In genomic region chr6:106360989-106361430, GRCh38 we compare ENCODE assay signal across 8 cellular contexts.
DNase-seq lines count a peak whose midpoint lies in the region; TF ChIP-seq lines count a peak whose summit lies in the region.

No MANE protein-coding gene starts in this region.

- no peak for TF ChIP-seq CTCF in fibroblast of pulmonary artery (IDR thresholded peaks at IDR 0.05; ENCODE audit: low read length, missing control alignments)

- DNase-seq in NCI-H2171 (lab: John Stamatoyannopoulos, UW) (peak; percentile 7), NCI-H2171 treated with DMSO at 0.1 percent for 48 hours (lab: John Stamatoyannopoulos, UW) (no peak), fibroblast of pulmonary artery (ENCODE audit: low read depth) (no peak), posterior cingulate gyrus (peak in 6 of 10 donors; percentile 3 to 82 (median 8)), NCI-H187 (lab: John Stamatoyannopoulos, UW) (no peak), NCI-H1048 (lab: John Stamatoyannopoulos, UW) (no peak)
- DNase-seq in activated CD8-positive, alpha-beta memory T cell treated with anti-CD3 and anti-CD28 coated beads for 24 hours: peak; percentile 75

- intact Hi-C loops in posterior cingulate gyrus (cut with DNase I): no loop called here

- H3K4me3 ChIP-seq in HUES48 (ENCODE audit: low read depth, low read length): peak overlapping the region; percentile 78
- peak overlapping the region; percentile 39 for H3K4me3 ChIP-seq in fibroblast of pulmonary artery (replicated peaks; ENCODE audit: low read depth, low read length)

- H3K9me3 ChIP-seq in HUES48 (ENCODE audit: control insufficient read depth, insufficient read depth, low read length): no peaks in the 10 kb centered on the region

- H3K9ac ChIP-seq in HUES48 (ENCODE audit: low read depth, low read length): 0 out of 2 replicates have a peak overlapping the region, but pooled peaks have one; percentile 51

- no peak overlapping the region for H3K27ac ChIP-seq in HUES48 (ENCODE audit: low read depth, low read length)

- H3K36me3 ChIP-seq in HUES48 (ENCODE audit: control insufficient read depth, insufficient read depth, low read length): no peaks in the 10 kb centered on the region

- H3K4me1 ChIP-seq in HUES48 (ENCODE audit: control insufficient read depth, insufficient read depth, low read length): peaks cover 12% of the 10 kb centered on the region

- H3K27me3 ChIP-seq in HUES48 (ENCODE audit: control insufficient read depth, insufficient read depth, low read length): peaks cover 16% of the 10 kb centered on the region

Comparison
In these comparisons a context has a peak if more than half of its experiments do, and no peak if none do; other contexts are left out.
1. DNase-seq: peak in NCI-H2171 (single experiment), activated CD8-positive, alpha-beta memory T cell treated with anti-CD3 and anti-CD28 coated beads for 24 hours (single experiment) and posterior cingulate gyrus (6 of 10); none in NCI-H2171 treated with DMSO at 0.1 percent for 48 hours (single experiment), fibroblast of pulmonary artery (single experiment), NCI-H187 (0 of 2) and NCI-H1048 (single experiment).